8 cellular contexts compared by ENCODE assay signal in the genomic region with DNA sequence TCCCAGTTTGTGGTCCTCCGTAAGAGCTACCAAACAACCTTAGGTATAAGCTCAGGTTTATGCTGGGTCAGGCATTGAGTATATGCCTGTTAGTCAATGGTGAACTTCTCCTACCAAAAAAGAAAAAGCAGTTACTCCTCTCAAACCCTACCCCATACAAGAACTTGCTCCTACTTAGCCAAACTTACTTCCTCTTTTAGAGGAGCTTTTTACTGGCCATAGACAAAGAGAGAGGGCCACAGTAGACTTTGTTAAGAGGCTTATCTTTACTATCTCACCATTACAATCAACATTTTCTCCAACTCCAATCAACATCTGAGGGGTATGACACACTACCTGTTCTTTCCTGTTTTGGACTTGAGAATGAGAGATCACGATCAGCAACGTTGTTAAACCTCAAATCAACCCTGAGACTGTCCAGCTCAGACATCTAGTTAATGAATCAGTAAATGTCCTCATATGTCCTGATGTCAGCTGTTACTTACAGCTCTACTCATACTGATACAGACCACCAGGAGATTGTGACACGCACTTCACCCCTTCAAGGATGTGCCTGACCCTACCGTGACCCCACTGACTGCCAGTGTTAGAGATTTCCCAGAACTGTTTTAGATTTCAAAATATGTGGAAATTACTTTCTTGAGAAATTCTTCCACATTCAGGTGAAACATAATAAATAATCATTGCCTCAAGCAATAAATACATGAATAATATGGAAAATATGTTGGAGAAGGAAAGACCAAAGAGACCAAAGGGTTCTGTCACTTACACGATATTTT. TPM values are rescaled to one million over a fixed set of nuclear protein-coding genes. Genes with fewer than 3 reads are reported as not detected.
A peak's percentile ranks its signal among the peaks of the same experiment; 100 is the strongest.
DNase-seq lines count a peak whose midpoint lies in the region; ATAC-seq, FAIRE-seq and TF ChIP-seq lines count a peak whose summit lies in the region.

No MANE protein-coding gene starts in this region.

- peaks cover 0 to 4% of the 10 kb centered on the region in 2 donors for H3K9me3 Mint-ChIP-seq in stimulated activated naive CD8-positive, alpha-beta T cell treated with anti-CD3 and anti-CD28 coated beads, Interleukin-15, amount 100 ng/mL, for 72 hours

- no peaks in the 10 kb centered on the region for H3K27me3 Mint-ChIP-seq in stimulated activated naive CD8-positive, alpha-beta T cell treated with anti-CD3 and anti-CD28 coated beads, Interleukin-15, amount 100 ng/mL, for 72 hours

- no peak for TF ChIP-seq CTCF in Loucy (conservative IDR thresholded peaks at IDR 0.05; ENCODE audit: low read length)
- TF ChIP-seq CTCF in bronchial epithelial cell (IDR thresholded peaks at IDR 0.05; ENCODE audit: insufficient read depth, low read length, severe bottlenecking): no peak

- peak overlapping the region in 1 of 2 donors; percentile 20 for H3K27ac Mint-ChIP-seq in stimulated activated naive CD8-positive, alpha-beta T cell treated with anti-CD3 and anti-CD28 coated beads, Interleukin-15, amount 100 ng/mL, for 72 hours

- no peak overlapping the region for H3K9ac ChIP-seq in Loucy (ENCODE audit: low read depth, low read length, poor library complexity, severe bottlenecking)

- no peaks in the 10 kb centered on the region for H3K36me3 ChIP-seq in Loucy (ENCODE audit: insufficient read depth, low read length)
- no peaks in the 10 kb centered on the region for H3K36me3 ChIP-seq in bronchial epithelial cell (ENCODE audit: control insufficient read depth, insufficient read depth, low read length)

- H3K27me3 ChIP-seq in Loucy (ENCODE audit: insufficient read depth, low read length, poor library complexity, severe bottlenecking) (no peaks in the 10 kb centered on the region), bronchial epithelial cell (ENCODE audit: control insufficient read depth, insufficient read depth, low read length) (no peaks in the 10 kb centered on the region)

- no peaks in the 10 kb centered on the region for H3K9me3 ChIP-seq in Loucy (ENCODE audit: insufficient read depth, low read depth, low read length)

- H3K4me2 ChIP-seq in Loucy (ENCODE audit: low read depth, low read length, poor library complexity, severe bottlenecking): peak overlapping the region; percentile 28

- H3K79me2 ChIP-seq in Loucy (ENCODE audit: insufficient read depth, low read length): no peaks in the 10 kb centered on the region

- no peaks in the 10 kb centered on the region for H3F3A ChIP-seq in Loucy (ENCODE audit: low read depth)

- no peak overlapping the region for H3K4me3 Mint-ChIP-seq in stimulated activated naive CD8-positive, alpha-beta T cell treated with anti-CD3 and anti-CD28 coated beads, Interleukin-15, amount 100 ng/mL, for 72 hours

- H3K9me2 ChIP-seq in Loucy (replicated peaks; ENCODE audit: low read depth, low read length): no peaks in the 10 kb centered on the region

- peak overlapping the region; percentile 56; the same call in 1 of the 2 replicates for H2AFZ ChIP-seq in Loucy (ENCODE audit: low read length)

- no peak overlapping the region for H3K4me3 ChIP-seq in Loucy (ENCODE audit: low read length, poor library complexity, severe bottlenecking)
- H3K4me3 ChIP-seq in bronchial epithelial cell (ENCODE audit: low read depth, low read length): no peak overlapping the region

- no peaks in the 10 kb centered on the region for H4K20me1 ChIP-seq in Loucy (ENCODE audit: insufficient read depth, low read length, poor library complexity, severe bottlenecking)

- peak; percentile 26 for DNase-seq in stimulated activated CD4-positive, alpha-beta T cell treated with anti-CD3 and anti-CD28 coated beads, Interleukin-15, amount 100 ng/mL, for 24 hours
- DNase-seq in stimulated activated CD4-positive, alpha-beta T cell treated with anti-CD3 and anti-CD28 coated beads, Interleukin-12 subunit alpha, Interleukin-12 subunit beta, amount 100 ng/mL, for 4 hours: no peak
- DNase-seq in bronchial epithelial cell (ENCODE audit: low read depth) (peak; percentile 33), COLO668 (lab: John Stamatoyannopoulos, UW; ENCODE audit: unreplicated experiment) (no peak)
- DNase-seq in stimulated activated naive CD8-positive, alpha-beta T cell treated with anti-CD3 and anti-CD28 coated beads, Interleukin-15, amount 100 ng/mL, for 72 hours: no peak

- FAIRE-seq in bronchial epithelial cell (lab: Jason Lieb, UNC): no peak

- H3K4me1 Mint-ChIP-seq in stimulated activated naive CD8-positive, alpha-beta T cell treated with anti-CD3 and anti-CD28 coated beads, Interleukin-15, amount 100 ng/mL, for 72 hours: peaks cover 13% of the 10 kb centered on the region

- peak; percentile 87 for ATAC-seq in stimulated activated naive CD8-positive, alpha-beta T cell treated with anti-CD3 and anti-CD28 coated beads, Interleukin-15, amount 100 ng/mL, for 72 hours
- ATAC-seq in HG03520 (IDR thresholded peaks at IDR 0.05; ENCODE audit: unreplicated experiment) (no peak), HG03280 (IDR thresholded peaks at IDR 0.05; ENCODE audit: unreplicated experiment) (no peak)

- H3K4me1 ChIP-seq in Loucy (ENCODE audit: insufficient read depth, low read length, poor library complexity, severe bottlenecking): peaks cover 16% of the 10 kb centered on the region

RNA-seq across cellular contexts. Expression of a gene that starts 18.4 kb away (rescaled TPM):
- 6.6 and 11.6 TPM in 2 replicates for total RNA-seq in bronchial epithelial cell

Comparison
In these comparisons a context has a peak if more than half of its experiments do, and no peak if none do; other contexts are left out.
1. DNase-seq: peak in stimulated activated CD4-positive, alpha-beta T cell treated with anti-CD3 and anti-CD28 coated beads, Interleukin-15, amount 100 ng/mL, for 24 hours (single experiment) and bronchial epithelial cell (single experiment); none in stimulated activated CD4-positive, alpha-beta T cell treated with anti-CD3 and anti-CD28 coated beads, Interleukin-12 subunit alpha, Interleukin-12 subunit beta, amount 100 ng/mL, for 4 hours (single experiment), stimulated activated naive CD8-positive, alpha-beta T cell treated with anti-CD3 and anti-CD28 coated beads, Interleukin-15, amount 100 ng/mL, for 72 hours (0 of 2) and COLO668 (single experiment).